Comparison of ENCODE assay signal across 8 cellular contexts in the genomic region with DNA sequence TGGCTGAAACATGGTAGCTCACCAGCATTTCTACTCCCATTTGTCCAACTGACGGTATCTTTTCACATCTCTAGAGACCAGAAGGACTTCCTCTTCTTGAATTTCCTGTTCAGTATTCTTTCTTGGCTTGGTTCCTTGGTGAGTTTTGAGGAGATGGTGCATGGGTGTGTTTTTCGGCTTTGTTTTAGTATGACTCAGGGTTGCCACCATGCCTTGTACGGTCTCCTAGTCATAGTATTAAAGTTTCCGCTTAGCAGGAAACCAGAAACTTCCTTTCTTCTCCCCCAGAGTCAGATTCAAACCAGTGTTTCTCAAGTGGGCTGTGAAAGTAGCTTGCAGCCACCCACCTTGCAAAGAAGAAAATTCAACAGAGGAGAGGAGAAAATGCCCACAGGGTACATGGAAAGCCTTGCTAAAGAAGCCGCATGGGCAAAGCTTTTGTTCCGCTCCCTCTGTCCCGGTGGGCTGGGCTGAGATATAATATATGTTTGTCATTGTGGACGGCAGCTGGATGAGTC.
DNase-seq lines count a peak whose midpoint lies in the region; ATAC-seq, FAIRE-seq and TF ChIP-seq lines count a peak whose summit lies in the region.

No MANE protein-coding gene starts in this region.

- peaks cover 99% of the 10 kb centered on the region for H3K4me1 Mint-ChIP-seq in central memory CD8-positive, alpha-beta T cell
- peaks cover 78% of the 10 kb centered on the region for H3K4me1 Mint-ChIP-seq in nephron

- H3K4me3 Mint-ChIP-seq in central memory CD8-positive, alpha-beta T cell = peak overlapping the region; percentile 97
- H3K4me3 Mint-ChIP-seq in nephron = peak overlapping the region in 2 of 3 experiments; percentile 28 to 77

- ATAC-seq in GM18499 (IDR thresholded peaks at IDR 0.05; ENCODE audit: insufficient read depth, unreplicated experiment) (peak; percentile 90), HG02623 (IDR thresholded peaks at IDR 0.05; ENCODE audit: unreplicated experiment) (peak; percentile 87)
- ATAC-seq in central memory CD8-positive, alpha-beta T cell (replicated peaks; ENCODE audit: extremely low read depth, poor library complexity, severe bottlenecking) = peak; percentile 83

- no peak for TF ChIP-seq CTCF in nephron (IDR thresholded peaks at IDR 0.05; ENCODE audit: unreplicated experiment in 3 of 3)

- FAIRE-seq in RCC 7860 (lab: Jason Lieb, UNC) (no peak), HTR-8/SVneo (lab: Jason Lieb, UNC) (no peak)

- H3K27ac Mint-ChIP-seq in central memory CD8-positive, alpha-beta T cell (ENCODE audit: low read depth) = peak overlapping the region; percentile 90
- peak overlapping the region; percentile 35 to 54 (median 48) for H3K27ac Mint-ChIP-seq in nephron

- no peaks in the 10 kb centered on the region for H3K9me3 Mint-ChIP-seq in central memory CD8-positive, alpha-beta T cell
- H3K9me3 Mint-ChIP-seq in nephron = no peaks in the 10 kb centered on the region

- H3K27me3 Mint-ChIP-seq in central memory CD8-positive, alpha-beta T cell = no peaks in the 10 kb centered on the region
- no peaks in the 10 kb centered on the region for H3K27me3 Mint-ChIP-seq in nephron (ENCODE audit: low read depth)

- peak; percentile 43 for DNase-seq in RCC 7860 (ENCODE audit: low spot score)
- peak in 1 of 2 donors; percentile 68 for DNase-seq in central memory CD8-positive, alpha-beta T cell (ENCODE audit: low spot score in 2 of 2)
- DNase-seq in HTR-8/SVneo (ENCODE audit: insufficient read length, low spot score) = no peak
- DNase-seq in NCI-H1930 (lab: John Stamatoyannopoulos, UW) = no peak
- DNase-seq in NCI-H2227 treated with DMSO at 0.1 percent for 48 hours (lab: John Stamatoyannopoulos, UW) = no peak

- H3K36me3 Mint-ChIP-seq in central memory CD8-positive, alpha-beta T cell (ENCODE audit: insufficient read depth) = peaks cover 63% of the 10 kb centered on the region
- peaks cover 39% of the 10 kb centered on the region for H3K36me3 Mint-ChIP-seq in nephron (ENCODE audit: low read depth)
